In the genomic region with DNA sequence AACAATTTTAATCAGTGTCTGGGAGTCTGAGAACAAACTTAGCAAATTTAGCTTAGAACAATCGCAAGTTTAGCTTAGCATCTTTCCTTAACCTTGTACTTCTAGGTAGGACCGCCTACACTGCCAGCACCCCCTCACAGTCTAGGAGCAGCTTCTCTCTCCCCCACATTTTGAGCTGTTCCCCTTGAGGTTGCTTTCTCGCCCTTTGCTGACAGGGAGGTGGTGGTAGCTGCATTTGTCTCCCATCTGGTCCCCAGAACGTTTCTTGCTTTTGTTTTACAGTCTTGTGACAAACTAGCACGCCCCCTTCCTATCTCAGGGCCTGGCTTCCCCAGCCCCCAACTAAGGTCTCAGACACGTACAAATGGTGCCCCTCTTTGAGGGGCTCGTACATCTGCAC, we compare ENCODE assay signal across 10 cellular contexts. TPM values are rescaled to one million over a fixed set of nuclear protein-coding genes. Genes with fewer than 3 reads are reported as not detected.
A peak's percentile ranks its signal among the peaks of the same experiment; 100 is the strongest.
DNase-seq lines count a peak whose midpoint lies in the region; ATAC-seq and TF ChIP-seq lines count a peak whose summit lies in the region.
"Had no signal": no experiment of that assay in that cellular context is flagged by ENCODE, and none has a peak within 500 bp of the region (broad histone marks: within the 10 kb centered on the region; RNA-seq: fewer than 3 reads in every experiment).

No MANE protein-coding gene starts in this region.

- no peaks in the 10 kb centered on the region for H3K9me3 Mint-ChIP-seq in activated CD8-positive, alpha-beta memory T cell treated with anti-CD3 and anti-CD28 coated beads, Interleukin-2, amount 10 ng/mL, durations not matched to agents 7 days and 5 days (ENCODE audit: low read depth)
- H3K9me3 Mint-ChIP-seq in mesothelial cell of epicardium: peaks cover 4% of the 10 kb centered on the region

- peaks cover 36% of the 10 kb centered on the region for H3K36me3 Mint-ChIP-seq in activated CD8-positive, alpha-beta memory T cell treated with anti-CD3 and anti-CD28 coated beads, Interleukin-2, amount 10 ng/mL, durations not matched to agents 7 days and 5 days
- peaks cover 7% of the 10 kb centered on the region for H3K36me3 Mint-ChIP-seq in mesothelial cell of epicardium

- peaks cover 55% of the 10 kb centered on the region for H3K4me1 Mint-ChIP-seq in activated CD8-positive, alpha-beta memory T cell treated with anti-CD3 and anti-CD28 coated beads, Interleukin-2, amount 10 ng/mL, durations not matched to agents 7 days and 5 days
- peaks cover 58% of the 10 kb centered on the region for H3K4me1 Mint-ChIP-seq in mesothelial cell of epicardium

- peak overlapping the region; percentile 36 for H3K4me3 ChIP-seq in adipocyte (ENCODE audit: low read length)
- peak overlapping the region; percentile 29 for H3K4me3 ChIP-seq in thoracic aorta

- H3K4me1 ChIP-seq in adipocyte (ENCODE audit: control insufficient read depth, insufficient read depth, low read length) (peaks cover 66% of the 10 kb centered on the region), thoracic aorta (ENCODE audit: control insufficient read depth in 1 of 2, low read depth in 2 of 2) (peaks cover 59 to 74% of the 10 kb centered on the region in 2 donors)

- ATAC-seq in activated CD8-positive, alpha-beta memory T cell treated with anti-CD3 and anti-CD28 coated beads, Interleukin-2, amount 10 ng/mL, durations not matched to agents 7 days and 5 days: no peak
- no peak for ATAC-seq in thoracic aorta (ENCODE audit: insufficient number of reproducible peaks, low FRiP score, low read depth)
- ATAC-seq in HG03460 (IDR thresholded peaks at IDR 0.05; ENCODE audit: unreplicated experiment): no peak
- ATAC-seq in GM21528 (IDR thresholded peaks at IDR 0.05; ENCODE audit: low FRiP score, unreplicated experiment): no peak
- ATAC-seq: foreskin keratinocyte had no signal

- CTCF ChIA-PET in activated CD8-positive, alpha-beta memory T cell treated with anti-CD3 and anti-CD28 coated beads, Interleukin-2, amount 10 ng/mL, durations not matched to agents 7 days and 5 days (lab: Charles Lee): interaction anchor here (1.0 to 1.4 kb wide), 2 partner anchors 10 to 238 kb away, joined by 3 to 4 read pairs; no protein-coding TSS in a partner anchor

- no peaks in the 10 kb centered on the region for H3K27me3 ChIP-seq in adipocyte (replicated peaks; ENCODE audit: control insufficient read depth, insufficient read depth, low read length)
- no peaks in the 10 kb centered on the region for H3K27me3 ChIP-seq in thoracic aorta (replicated peaks; ENCODE audit: insufficient read depth)
- H3K27me3 ChIP-seq: foreskin keratinocyte had no signal

- no peak overlapping the region for H3K27ac Mint-ChIP-seq in activated CD8-positive, alpha-beta memory T cell treated with anti-CD3 and anti-CD28 coated beads, Interleukin-2, amount 10 ng/mL, durations not matched to agents 7 days and 5 days
- peak overlapping the region; percentile 89 for H3K27ac Mint-ChIP-seq in mesothelial cell of epicardium

- peak; percentile 28 for DNase-seq in activated CD8-positive, alpha-beta memory T cell treated with anti-CD3 and anti-CD28 coated beads, Interleukin-2, amount 50 U/mL, for 4 hours
- DNase-seq in activated CD8-positive, alpha-beta memory T cell treated with anti-CD3 and anti-CD28 coated beads, Interleukin-2, amount 10 ng/mL, durations not matched to agents 7 days and 5 days: no peak
- no peak for DNase-seq in adipocyte (ENCODE audit: low read depth)
- no peak for DNase-seq in mesothelial cell of epicardium (ENCODE audit: low spot score in 2 of 2, unreplicated experiment in 2 of 2)
- no peak for DNase-seq in thoracic aorta (ENCODE audit: low spot score)
- no peak for DNase-seq in DMS53 treated with DMSO at 0.1 percent for 48 hours (lab: John Stamatoyannopoulos, UW; ENCODE audit: unreplicated experiment)
- DNase-seq: activated CD8-positive, alpha-beta memory T cell treated with anti-CD3 and anti-CD28 coated beads, Interleukin-2, amount 50 U/mL, for 48 hours; foreskin keratinocyte had no signal

- TF ChIP-seq CTCF in mesothelial cell of epicardium (IDR thresholded peaks at IDR 0.05; ENCODE audit: unreplicated experiment): no peak
- no peak for TF ChIP-seq CTCF in thoracic aorta (IDR thresholded peaks at IDR 0.05)

- H3K4me3 Mint-ChIP-seq in activated CD8-positive, alpha-beta memory T cell treated with anti-CD3 and anti-CD28 coated beads, Interleukin-2, amount 10 ng/mL, durations not matched to agents 7 days and 5 days: no peak overlapping the region
- no peak overlapping the region for H3K4me3 Mint-ChIP-seq in mesothelial cell of epicardium

- H3K9me3 ChIP-seq in adipocyte (ENCODE audit: control insufficient read depth, low read length) (no peaks in the 10 kb centered on the region), thoracic aorta (no peaks in the 10 kb centered on the region)

- H3K36me3 ChIP-seq in adipocyte (ENCODE audit: control insufficient read depth, insufficient read depth, low read length, severe bottlenecking) (no peaks in the 10 kb centered on the region), thoracic aorta (no peaks in the 10 kb centered on the region)

- H3K27ac ChIP-seq in thoracic aorta: peak overlapping the region; percentile 88 to 90
- H3K27ac ChIP-seq: foreskin keratinocyte had no signal

- H3K27me3 Mint-ChIP-seq in activated CD8-positive, alpha-beta memory T cell treated with anti-CD3 and anti-CD28 coated beads, Interleukin-2, amount 10 ng/mL, durations not matched to agents 7 days and 5 days: no peaks in the 10 kb centered on the region
- H3K27me3 Mint-ChIP-seq in mesothelial cell of epicardium (ENCODE audit: low read depth): no peaks in the 10 kb centered on the region

- H3K9ac ChIP-seq in adipocyte (ENCODE audit: low read length): peak overlapping the region; percentile 2

RNA-seq across cellular contexts. Expression of gene CRTC3, which starts 27.4 kb away (rescaled TPM):
- 10 to 100 TPM; 62.3 to 79.1 TPM for total RNA-seq in activated CD8-positive, alpha-beta memory T cell treated with anti-CD3 and anti-CD28 coated beads, Interleukin-2, amount 10 ng/mL, durations not matched to agents 7 days and 5 days
- total RNA-seq in mesothelial cell of epicardium: 52.9 to 57.1 TPM (median 56.6 TPM) in 3 replicates
- total RNA-seq in thoracic aorta: 10 to 100 TPM; 73.2 to 89.8 TPM
